In the genomic region with DNA sequence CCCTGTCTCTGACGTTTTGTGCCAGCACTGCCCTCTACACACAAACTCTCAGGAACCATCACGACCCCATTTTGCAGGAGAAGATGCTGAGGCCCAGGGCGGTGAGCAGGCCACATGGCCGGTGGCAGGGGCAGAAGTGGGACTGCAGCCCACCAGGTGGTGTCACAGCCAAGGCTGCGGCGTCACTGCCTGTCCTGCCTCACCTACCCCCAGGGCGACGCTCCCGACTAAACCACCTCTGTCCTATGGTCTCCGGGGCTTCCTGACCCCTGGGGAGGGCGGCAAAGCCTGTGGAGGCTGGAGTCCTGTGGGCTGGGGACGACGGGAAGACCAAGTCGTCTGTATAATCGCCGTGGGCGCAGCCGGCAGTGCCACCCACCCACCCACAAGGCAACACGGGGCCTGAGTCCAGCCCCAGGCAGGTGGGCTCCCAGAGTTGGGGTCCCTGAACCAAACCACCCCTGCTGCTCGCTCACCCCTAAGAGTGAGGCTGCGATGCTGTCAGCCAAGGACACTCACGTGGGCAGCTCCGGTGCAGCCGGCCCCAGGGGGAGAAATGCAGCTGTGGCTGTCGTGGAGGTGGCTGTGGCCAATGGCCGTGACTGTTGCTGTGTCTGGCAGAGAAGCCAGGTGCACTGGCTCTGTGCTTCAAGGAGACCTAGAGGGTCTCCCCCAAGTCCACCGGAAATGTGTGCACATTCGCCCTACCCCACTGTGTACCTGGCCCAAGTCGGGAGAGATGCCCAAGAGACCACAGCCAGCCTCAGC, we compare ENCODE assay signal across 14 cellular contexts. TPM values are rescaled to one million over a fixed set of nuclear protein-coding genes. Genes with fewer than 3 reads are reported as not detected.
DNase-seq lines count a peak whose midpoint lies in the region; ATAC-seq and TF ChIP-seq lines count a peak whose summit lies in the region.
"Had no signal": no experiment of that assay in that cellular context is flagged by ENCODE, and none has a peak within 500 bp of the region (broad histone marks: within the 10 kb centered on the region; RNA-seq: fewer than 3 reads in every experiment).

No MANE protein-coding gene starts in this region.

- H3K27ac ChIP-seq in CD8-positive, alpha-beta T cell (ENCODE audit: low read depth, low read length): no peak overlapping the region
- H3K27ac ChIP-seq in ascending aorta: no peak overlapping the region

- H3K27ac Mint-ChIP-seq in CD8-positive, alpha-beta T cell: peak overlapping the region; percentile 78
- peak overlapping the region; percentile 28 to 39 for H3K27ac Mint-ChIP-seq in T-cell
- H3K27ac Mint-ChIP-seq in T-helper 2 cell treated with Interferon-gamma antibody and Interleukin-4, amounts not matched to agents 5 μg/mL and 100 μg/mL, for 36 hours: no peak overlapping the region
- H3K27ac Mint-ChIP-seq: mesothelial cell of epicardium had no signal

- no peak for TF ChIP-seq CTCF in CD8-positive, alpha-beta T cell (IDR thresholded peaks at IDR 0.05)
- no peak for TF ChIP-seq CTCF in ascending aorta (IDR thresholded peaks at IDR 0.05)

- no peak overlapping the region for H3K4me3 Mint-ChIP-seq in CD8-positive, alpha-beta T cell
- H3K4me3 Mint-ChIP-seq in T-cell: peak overlapping the region in 2 of 3 donors; percentile 17 to 59
- no peak overlapping the region for H3K4me3 Mint-ChIP-seq in T-helper 2 cell treated with Interferon-gamma antibody and Interleukin-4, amounts not matched to agents 5 μg/mL and 100 μg/mL, for 36 hours
- H3K4me3 Mint-ChIP-seq: brain, mesothelial cell of epicardium had no signal

- H3K9me3 ChIP-seq in CD8-positive, alpha-beta T cell (ENCODE audit: low read length): no peaks in the 10 kb centered on the region
- H3K9me3 ChIP-seq in ascending aorta: no peaks in the 10 kb centered on the region
- H3K9me3 ChIP-seq: MG63 had no signal

- POLR2A ChIA-PET in CD8-positive, alpha-beta T cell (lab: Charles Lee): no interaction called here
- POLR2A ChIA-PET in T-cell (lab: Charles Lee): no interaction called here

- H3K4me3 ChIP-seq in CD8-positive, alpha-beta T cell (ENCODE audit: low read depth, low read length): no peak overlapping the region
- H3K4me3 ChIP-seq in ascending aorta: no peak overlapping the region
- H3K4me3 ChIP-seq: HAP-1, MG63 had no signal

- H3K9me3 Mint-ChIP-seq in CD8-positive, alpha-beta T cell: no peaks in the 10 kb centered on the region
- no peaks in the 10 kb centered on the region for H3K9me3 Mint-ChIP-seq in T-cell
- no peaks in the 10 kb centered on the region for H3K9me3 Mint-ChIP-seq in T-helper 2 cell treated with Interferon-gamma antibody and Interleukin-4, amounts not matched to agents 5 μg/mL and 100 μg/mL, for 36 hours
- H3K9me3 Mint-ChIP-seq: brain, mesothelial cell of epicardium had no signal

- H3K27me3 ChIP-seq in CD8-positive, alpha-beta T cell (ENCODE audit: insufficient read depth, low read length): no peaks in the 10 kb centered on the region
- H3K27me3 ChIP-seq in ascending aorta: no peaks in the 10 kb centered on the region
- H3K27me3 ChIP-seq: MG63 had no signal

- H3K36me3 ChIP-seq in CD8-positive, alpha-beta T cell (ENCODE audit: insufficient read depth, low read length): peaks cover 24% of the 10 kb centered on the region
- H3K36me3 ChIP-seq in ascending aorta: no peaks in the 10 kb centered on the region
- H3K36me3 ChIP-seq: HAP-1, MG63 had no signal

- peaks cover 45% of the 10 kb centered on the region for H3K36me3 Mint-ChIP-seq in CD8-positive, alpha-beta T cell
- peaks cover 12% of the 10 kb centered on the region for H3K36me3 Mint-ChIP-seq in T-cell
- H3K36me3 Mint-ChIP-seq in T-helper 2 cell treated with Interferon-gamma antibody and Interleukin-4, amounts not matched to agents 5 μg/mL and 100 μg/mL, for 36 hours (ENCODE audit: low read depth): peaks cover 7% of the 10 kb centered on the region
- H3K36me3 Mint-ChIP-seq: brain, mesothelial cell of epicardium had no signal

- peaks cover 86% of the 10 kb centered on the region for H3K4me1 ChIP-seq in CD8-positive, alpha-beta T cell (ENCODE audit: insufficient read depth, low read length)
- peaks cover 10 to 24% of the 10 kb centered on the region in 2 donors for H3K4me1 ChIP-seq in ascending aorta
- H3K4me1 ChIP-seq: HAP-1 had no signal

- no peaks in the 10 kb centered on the region for H3K27me3 Mint-ChIP-seq in CD8-positive, alpha-beta T cell (ENCODE audit: low read depth)
- no peaks in the 10 kb centered on the region for H3K27me3 Mint-ChIP-seq in T-cell
- H3K27me3 Mint-ChIP-seq in T-helper 2 cell treated with Interferon-gamma antibody and Interleukin-4, amounts not matched to agents 5 μg/mL and 100 μg/mL, for 36 hours (ENCODE audit: low read depth): no peaks in the 10 kb centered on the region
- H3K27me3 Mint-ChIP-seq: brain had no signal

- peak in 1 of 7 experiments; percentile 11 for DNase-seq in CD8-positive, alpha-beta T cell
- DNase-seq in T-cell: no peak
- DNase-seq in left ventricle myocardium superior: peak; percentile 26
- DNase-seq in posterior vena cava (ENCODE audit: low spot score): peak; percentile 75
- no peak for DNase-seq in ascending aorta (ENCODE audit: low spot score in 2 of 2)
- DNase-seq in hippocampal formation (lab: John Stamatoyannopoulos, UW): no peak
- DNase-seq in T-helper 2 cell treated with Interferon-gamma antibody and Interleukin-4, amounts not matched to agents 5 μg/mL and 100 μg/mL, for 36 hours (ENCODE audit: low spot score): no peak
- DNase-seq: activated CD8-positive, alpha-beta memory T cell treated with anti-CD3 and anti-CD28 coated beads, Interleukin-2, amount 50 U/mL, for 48 hours; hypothalamus; MG63; PC-3 had no signal

- intact Hi-C loops in CD8-positive, alpha-beta T cell (cut with DNase I, micrococcal nuclease): no loop called here
- intact Hi-C loops in left ventricle myocardium superior (cut with micrococcal nuclease) (no loop called here), posterior vena cava (cut with DNase I) (loop anchor here (1.0 to 5.0 kb wide), 2 partner anchors 12 to 35 kb away; no protein-coding TSS in a partner anchor), ascending aorta (cut with DNase I) (no loop called here)

- no peak for ATAC-seq in CD8-positive, alpha-beta T cell
- no peak for ATAC-seq in T-cell (replicated peaks in 1 of 4)
- no peak for ATAC-seq in left ventricle myocardium superior
- ATAC-seq: PC-3 had no signal

- CTCF ChIA-PET in CD8-positive, alpha-beta T cell (lab: Charles Lee): no interaction called here
- CTCF ChIA-PET in T-cell (lab: Charles Lee): no interaction called here

- peaks cover 72% of the 10 kb centered on the region for H3K4me1 Mint-ChIP-seq in CD8-positive, alpha-beta T cell (ENCODE audit: low read depth)
- peaks cover 64 to 76% (median 65%) of the 10 kb centered on the region in 3 donors for H3K4me1 Mint-ChIP-seq in T-cell
- peaks cover 5% of the 10 kb centered on the region for H3K4me1 Mint-ChIP-seq in T-helper 2 cell treated with Interferon-gamma antibody and Interleukin-4, amounts not matched to agents 5 μg/mL and 100 μg/mL, for 36 hours (ENCODE audit: low read depth)

RNA-seq across cellular contexts. Expression of gene RASA3, which starts 29.7 kb away (rescaled TPM):
- total RNA-seq in CD8-positive, alpha-beta T cell: 100 to 1,000 TPM; 144 TPM
- total RNA-seq in T-cell: 100 to 1,000 TPM; 223 to 267 (median 238) TPM
- total RNA-seq in left ventricle myocardium superior: 12.3 TPM
- 10 to 100 TPM; 28.8 to 30.1 TPM for total RNA-seq in posterior vena cava
- total RNA-seq in ascending aorta: 30.7 TPM

Comparison
In these comparisons a context has a peak if more than half of its experiments do, and no peak if none do; other contexts are left out.
1. DNase-seq: peak in left ventricle myocardium superior (single experiment) and posterior vena cava (single experiment); none in T-cell (0 of 34), ascending aorta (0 of 2), hippocampal formation (0 of 2) and T-helper 2 cell treated with Interferon-gamma antibody and Interleukin-4, amounts not matched to agents 5 μg/mL and 100 μg/mL, for 36 hours (single experiment).
2. H3K4me3 Mint-ChIP-seq: peak in T-cell (2 of 3); none in CD8-positive, alpha-beta T cell (single experiment) and T-helper 2 cell treated with Interferon-gamma antibody and Interleukin-4, amounts not matched to agents 5 μg/mL and 100 μg/mL, for 36 hours (single experiment).
3. intact Hi-C loops: an anchor here in posterior vena cava (1.0 to 5.0 kb wide); none called in CD8-positive, alpha-beta T cell, left ventricle myocardium superior and ascending aorta.